ENCODE assay signal across 8 cellular contexts in genomic region chr4:139301143-139301820, GRCh38.
DNase-seq lines count a peak whose midpoint lies in the region; ATAC-seq and TF ChIP-seq lines count a peak whose summit lies in the region.

NAA15 (plus strand) TSS chr4:139301505; CDS start chr4:139301778, 273 bp downstream.

- no peak for TF ChIP-seq CTCF in AG09309 (IDR thresholded peaks at IDR 0.05; ENCODE audit: control insufficient read depth, insufficient read depth, low read depth, low read length, missing control alignments)

- DNase-seq in AG09309 (ENCODE audit: low read depth) (peak; percentile 83), NCI-H446 (lab: John Stamatoyannopoulos, UW) (peak; percentile 95 to 98), iris pigment epithelial cell (ENCODE audit: low read depth) (peak; percentile 98)
- peak; percentile 95 for DNase-seq in activated CD4-positive, CD25-positive, alpha-beta regulatory T cell treated with anti-CD3 and anti-CD28 coated beads, Interleukin-2, amount 50 U/mL, for 16 hours (ENCODE audit: low read depth, low spot score)
- DNase-seq in central memory CD8-positive, alpha-beta T cell (ENCODE audit: low spot score in 2 of 2) = peak; percentile 89 to 97
- peak; percentile 95 for DNase-seq in stimulated activated CD4-positive, alpha-beta T cell treated with anti-CD3 and anti-CD28 coated beads, Interleukin-12 subunit alpha, Interleukin-12 subunit beta, amount 100 ng/mL, for 4 hours

- H3K27ac Mint-ChIP-seq in central memory CD8-positive, alpha-beta T cell (ENCODE audit: low read depth) = peak within 1 kb of the TSS; percentile 100

- H3K9me3 Mint-ChIP-seq in central memory CD8-positive, alpha-beta T cell = no peaks in the 10 kb centered on the region

- H3K27me3 Mint-ChIP-seq in central memory CD8-positive, alpha-beta T cell = no peaks in the 10 kb centered on the region

- peak within 1 kb of the TSS; percentile 100 for H3K4me3 Mint-ChIP-seq in central memory CD8-positive, alpha-beta T cell

- H3K4me3 ChIP-seq in AG09309 (ENCODE audit: control insufficient read depth, low read depth, low read length) = peak within 1 kb of the TSS; percentile 72

- H3K4me1 Mint-ChIP-seq in central memory CD8-positive, alpha-beta T cell = peaks cover 41% of the 10 kb centered on the region

- ATAC-seq in GM19025 (IDR thresholded peaks at IDR 0.05; ENCODE audit: low read depth, unreplicated experiment) (peak; percentile 88), HG03342 (IDR thresholded peaks at IDR 0.05; ENCODE audit: unreplicated experiment) (peak; percentile 81)
- ATAC-seq in central memory CD8-positive, alpha-beta T cell (replicated peaks; ENCODE audit: extremely low read depth, poor library complexity, severe bottlenecking) = peak; percentile 90

- peaks cover 18% of the 10 kb centered on the region for H3K36me3 Mint-ChIP-seq in central memory CD8-positive, alpha-beta T cell (ENCODE audit: insufficient read depth)

Comparison
In these comparisons a context has a peak if more than half of its experiments do, and no peak if none do; other contexts are left out.
1. Peak in every context shown above with its lines: DNase-seq, ATAC-seq and H3K4me3 ChIP-seq.